25 cellular contexts compared by ENCODE assay signal in the genomic region with DNA sequence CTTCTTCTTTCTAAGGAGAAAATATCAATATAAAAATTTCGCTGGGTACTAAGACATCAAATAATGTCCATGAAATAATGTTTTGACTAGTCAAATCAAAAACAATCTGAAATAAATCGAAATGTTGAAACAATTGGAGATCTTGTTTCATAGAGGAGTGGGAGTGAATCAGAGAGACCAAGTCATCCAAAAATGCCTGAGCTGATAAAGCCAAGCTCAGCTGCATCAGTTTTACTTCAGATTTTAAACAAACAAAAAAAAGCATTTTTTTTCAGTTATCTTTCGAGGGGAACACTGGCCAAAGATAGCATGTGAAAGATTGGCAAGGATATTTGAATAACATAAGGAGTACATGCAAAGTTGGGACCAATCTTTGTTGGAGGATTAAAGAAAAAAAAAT. TPM values are rescaled to one million over a fixed set of nuclear protein-coding genes. Genes with fewer than 3 reads are reported as not detected.
DNase-seq lines count a peak whose midpoint lies in the region; TF ChIP-seq lines count a peak whose summit lies in the region.
"Had no signal": no experiment of that assay in that cellular context is flagged by ENCODE, and none has a peak within 500 bp of the region (broad histone marks: within the 10 kb centered on the region; RNA-seq: fewer than 3 reads in every experiment).

No MANE protein-coding gene starts in this region.

- no peaks in the 10 kb centered on the region for H3K9me3 ChIP-seq in adipocyte (ENCODE audit: control insufficient read depth, low read length)
- H3K9me3 ChIP-seq in hepatocyte (ENCODE audit: low read depth), result no peaks in the 10 kb centered on the region
- H3K9me3 ChIP-seq in skeletal muscle tissue (ENCODE audit: control insufficient read depth in 3 of 3, low read length in 3 of 3), result no peaks in the 10 kb centered on the region
- H3K9me3 ChIP-seq: ascending aorta, neutrophil, thoracic aorta had no signal

- H3K27me3 ChIP-seq in adipocyte (replicated peaks; ENCODE audit: control insufficient read depth, insufficient read depth, low read length) (no peaks in the 10 kb centered on the region), hepatocyte (no peaks in the 10 kb centered on the region), skeletal muscle tissue (ENCODE audit: control insufficient read depth in 3 of 3, insufficient read depth in 3 of 3, low read length in 3 of 3) (no peaks in the 10 kb centered on the region)
- H3K27me3 ChIP-seq: ascending aorta, neutrophil had no signal

- 71% methylated on average over 3 of the region's 3 CpGs for WGBS in hepatocyte (ENCODE audit: low lambda C conversion rate, missing lambda C conversion rate)

- H3K4me1 ChIP-seq in adipocyte (ENCODE audit: control insufficient read depth, insufficient read depth, low read length) (peaks cover 15% of the 10 kb centered on the region), hepatocyte (ENCODE audit: insufficient read depth) (peaks cover 24% of the 10 kb centered on the region), skeletal muscle tissue (ENCODE audit: control insufficient read depth in 3 of 3, insufficient read depth in 3 of 3, low read length in 3 of 3) (peaks cover 28 to 48% (median 45%) of the 10 kb centered on the region in 3 donors)

- TF ChIP-seq CTCF in cardiac fibroblast (IDR thresholded peaks at IDR 0.05; ENCODE audit: low read depth, low read length) (no peak), hepatocyte (IDR thresholded peaks at IDR 0.05; ENCODE audit: poor library complexity) (no peak)

- H3K9me2 ChIP-seq in hepatocyte (replicated peaks; ENCODE audit: insufficient read depth), result no peaks in the 10 kb centered on the region

- DNase-seq in adipocyte (ENCODE audit: low read depth) (peak; percentile 19), cardiac fibroblast (ENCODE audit: low read depth in 2 of 2) (peak; percentile 28 to 31), hepatocyte (ENCODE audit: low spot score) (no peak), NCI-H526 treated with DMSO at 0.1 percent for 48 hours (lab: John Stamatoyannopoulos, UW) (no peak), NCI-H1694 treated with DMSO at 0.1 percent for 48 hours (lab: John Stamatoyannopoulos, UW) (no peak), middle frontal gyrus (ENCODE audit: extremely low spot score, low spot score) (no peak)
- DNase-seq: cerebellar nuclear complex; effector CD4-positive, alpha-beta T cell; EL; HCEC 1CT; kidney; NCI-H1092 treated with DMSO at 0.1 percent for 48 hours; NCI-H1930; NCI-H226; NCI-H748 treated with DMSO at 0.1 percent for 48 hours; stimulated activated CD4-positive, alpha-beta T cell treated with anti-CD3 and anti-CD28 coated beads, Interleukin-12 subunit alpha, Interleukin-12 subunit beta, amount 100 ng/mL, for 4 hours; stimulated activated CD4-positive, alpha-beta T cell treated with anti-CD3 and anti-CD28 coated beads, Interleukin-4, amount 100 ng/mL, for 24 hours; stimulated activated naive CD4-positive, alpha-beta T cell treated with Interleukin-2 at 50 U/mL for 16 hours had no signal

- peaks cover 13% of the 10 kb centered on the region for H3K36me3 ChIP-seq in adipocyte (ENCODE audit: control insufficient read depth, insufficient read depth, low read length, severe bottlenecking)
- no peaks in the 10 kb centered on the region for H3K36me3 ChIP-seq in hepatocyte (replicated peaks; ENCODE audit: insufficient read depth, low read depth)
- peaks cover 0 to 12% (median 3%) of the 10 kb centered on the region in 3 donors for H3K36me3 ChIP-seq in skeletal muscle tissue (ENCODE audit: control insufficient read depth in 3 of 3, insufficient read depth in 3 of 3, low read length in 3 of 3)
- H3K36me3 ChIP-seq: ascending aorta, neutrophil, thoracic aorta had no signal

- no peak overlapping the region for H2AFZ ChIP-seq in hepatocyte

- peak overlapping the region; percentile 11 for H3K4me2 ChIP-seq in hepatocyte

- H3K27ac ChIP-seq in hepatocyte (peak overlapping the region; percentile 36), skeletal muscle tissue (ENCODE audit: low read depth, low read length) (peak overlapping the region; percentile 60)
- H3K27ac ChIP-seq: ascending aorta, HL-60, neutrophil, RWPE1, thoracic aorta had no signal

- H3K79me2 ChIP-seq in hepatocyte, result no peaks in the 10 kb centered on the region

- H4K20me1 ChIP-seq in hepatocyte (ENCODE audit: insufficient read depth, poor library complexity, severe bottlenecking), result no peaks in the 10 kb centered on the region

- H3K4me3 ChIP-seq in adipocyte (ENCODE audit: low read length) (no peak overlapping the region), cardiac fibroblast (replicated peaks in 1 of 2; ENCODE audit: low read depth in 2 of 2, low read length in 2 of 2) (no peak overlapping the region), hepatocyte (no peak overlapping the region), skeletal muscle tissue (ENCODE audit: low read length in 3 of 3) (no peak overlapping the region)
- H3K4me3 ChIP-seq: ascending aorta, thoracic aorta had no signal

- H3K9ac ChIP-seq in adipocyte (ENCODE audit: low read length), result peak overlapping the region; percentile 9
- H3K9ac ChIP-seq in skeletal muscle tissue (ENCODE audit: low read depth in 1 of 3, low read length in 3 of 3), result no peak overlapping the region

RNA-seq across cellular contexts. Expression of gene RHOBTB1, which starts 47.3 kb away (rescaled TPM):
- total RNA-seq in hepatocyte (34.1 and 40.8 TPM in 2 replicates), skeletal muscle tissue (29.2 TPM)
- 18.4 and 21.2 TPM in 2 replicates for polyA plus RNA-seq in hepatocyte
- total RNA-seq: T-helper 2 cell treated with Interferon-gamma antibody and Interleukin-4, amounts not matched to agents 100 ng/mL and 5 ng/mL, for 36 hours had no signal

Comparison
In these comparisons a context has a peak if more than half of its experiments do, and no peak if none do; other contexts are left out.
1. DNase-seq: peak in adipocyte (single experiment) and cardiac fibroblast (2 of 2); none in hepatocyte (single experiment), NCI-H526 treated with DMSO at 0.1 percent for 48 hours (single experiment), NCI-H1694 treated with DMSO at 0.1 percent for 48 hours (single experiment) and middle frontal gyrus (single experiment).